In genomic region chr20:53677447-53678314, GRCh38 we compare ENCODE assay signal across 8 cellular contexts.
DNase-seq lines count a peak whose midpoint lies in the region; ATAC-seq and TF ChIP-seq lines count a peak whose summit lies in the region.

No MANE protein-coding gene starts in this region.

- ATAC-seq in activated CD4-positive, alpha-beta T cell treated with anti-CD3 and anti-CD28 coated beads for 36 hours = peak; percentile 68
- ATAC-seq in GM21619 (IDR thresholded peaks at IDR 0.05; ENCODE audit: unreplicated experiment) (no peak), HG03039 (IDR thresholded peaks at IDR 0.05; ENCODE audit: unreplicated experiment) (no peak)

- H3K4me3 ChIP-seq in hepatocyte = no peak overlapping the region
- no peak overlapping the region for H3K4me3 ChIP-seq in stomach

- no peaks in the 10 kb centered on the region for H3K36me3 Mint-ChIP-seq in activated CD4-positive, alpha-beta T cell treated with anti-CD3 and anti-CD28 coated beads for 36 hours (ENCODE audit: low read depth)
- H3K36me3 Mint-ChIP-seq in activated CD4-positive, alpha-beta memory T cell treated with anti-CD3 and anti-CD28 coated beads, Interleukin-2, amount 10 ng/mL, durations not matched to agents 7 days and 5 days (ENCODE audit: low read depth) = no peaks in the 10 kb centered on the region

- H3K27me3 Mint-ChIP-seq in activated CD4-positive, alpha-beta T cell treated with anti-CD3 and anti-CD28 coated beads for 36 hours = no peaks in the 10 kb centered on the region
- H3K27me3 Mint-ChIP-seq in activated CD4-positive, alpha-beta memory T cell treated with anti-CD3 and anti-CD28 coated beads, Interleukin-2, amount 10 ng/mL, durations not matched to agents 7 days and 5 days = no peaks in the 10 kb centered on the region

- no peak for TF ChIP-seq CTCF in hepatocyte (IDR thresholded peaks at IDR 0.05; ENCODE audit: poor library complexity)
- TF ChIP-seq CTCF in stomach (IDR thresholded peaks at IDR 0.05) = no peak
- TF ChIP-seq CTCF in GM10266 (IDR thresholded peaks at IDR 0.05; ENCODE audit: control insufficient read depth, insufficient read depth, low read depth, missing control alignments) = no peak

- peaks cover 43% of the 10 kb centered on the region for H3K4me1 ChIP-seq in hepatocyte (ENCODE audit: insufficient read depth)
- H3K4me1 ChIP-seq in stomach = peaks cover 21 to 44% (median 28%) of the 10 kb centered on the region in 4 donors

- TF ChIP-seq EP300 in stomach (IDR thresholded peaks at IDR 0.05) = no peak

- POLR2A ChIA-PET in activated CD4-positive, alpha-beta T cell treated with anti-CD3 and anti-CD28 coated beads for 36 hours (lab: Charles Lee) = no interaction called here
- POLR2A ChIA-PET in activated CD4-positive, alpha-beta memory T cell treated with anti-CD3 and anti-CD28 coated beads, Interleukin-2, amount 10 ng/mL, durations not matched to agents 7 days and 5 days (lab: Charles Lee) = interaction anchor here (1.2 to 1.3 kb wide), 2 partner anchors 13 to 17 kb away, joined by 4 to 5 read pairs; no protein-coding TSS in a partner anchor

- no peaks in the 10 kb centered on the region for H3K9me3 Mint-ChIP-seq in activated CD4-positive, alpha-beta T cell treated with anti-CD3 and anti-CD28 coated beads for 36 hours (ENCODE audit: low read depth)
- H3K9me3 Mint-ChIP-seq in activated CD4-positive, alpha-beta memory T cell treated with anti-CD3 and anti-CD28 coated beads, Interleukin-2, amount 10 ng/mL, durations not matched to agents 7 days and 5 days = no peaks in the 10 kb centered on the region

- CTCF ChIA-PET in activated CD4-positive, alpha-beta T cell treated with anti-CD3 and anti-CD28 coated beads for 36 hours (lab: Charles Lee) = no interaction called here
- CTCF ChIA-PET in activated CD4-positive, alpha-beta memory T cell treated with anti-CD3 and anti-CD28 coated beads, Interleukin-2, amount 10 ng/mL, durations not matched to agents 7 days and 5 days (lab: Charles Lee) = no interaction called here

- H3K36me3 ChIP-seq in hepatocyte (replicated peaks; ENCODE audit: insufficient read depth, low read depth) = no peaks in the 10 kb centered on the region
- H3K36me3 ChIP-seq in stomach = no peaks in the 10 kb centered on the region

- H3K27ac ChIP-seq in hepatocyte (peak overlapping the region; percentile 84), stomach (peak overlapping the region in 4 of 5 donors; percentile 33 to 74 (median 73))

- peak overlapping the region; percentile 70 for H3K4me2 ChIP-seq in hepatocyte

- H3K27me3 ChIP-seq in hepatocyte (no peaks in the 10 kb centered on the region), stomach (no peaks in the 10 kb centered on the region)

- peak overlapping the region; percentile 24 for H3K4me3 Mint-ChIP-seq in activated CD4-positive, alpha-beta T cell treated with anti-CD3 and anti-CD28 coated beads for 36 hours
- no peak overlapping the region for H3K4me3 Mint-ChIP-seq in activated CD4-positive, alpha-beta memory T cell treated with anti-CD3 and anti-CD28 coated beads, Interleukin-2, amount 10 ng/mL, durations not matched to agents 7 days and 5 days

- H3K9me3 ChIP-seq in hepatocyte (ENCODE audit: low read depth) (no peaks in the 10 kb centered on the region), stomach (no peaks in the 10 kb centered on the region)

- peak overlapping the region; percentile 65 for H3K27ac Mint-ChIP-seq in activated CD4-positive, alpha-beta T cell treated with anti-CD3 and anti-CD28 coated beads for 36 hours
- peak overlapping the region; percentile 17 for H3K27ac Mint-ChIP-seq in activated CD4-positive, alpha-beta memory T cell treated with anti-CD3 and anti-CD28 coated beads, Interleukin-2, amount 10 ng/mL, durations not matched to agents 7 days and 5 days

- TF ChIP-seq POLR2A in stomach (IDR thresholded peaks at IDR 0.05) = no peak

- H3K4me1 Mint-ChIP-seq in activated CD4-positive, alpha-beta T cell treated with anti-CD3 and anti-CD28 coated beads for 36 hours = peaks cover 23% of the 10 kb centered on the region
- H3K4me1 Mint-ChIP-seq in activated CD4-positive, alpha-beta memory T cell treated with anti-CD3 and anti-CD28 coated beads, Interleukin-2, amount 10 ng/mL, durations not matched to agents 7 days and 5 days = peaks cover 10% of the 10 kb centered on the region

- no peaks in the 10 kb centered on the region for H3K79me2 ChIP-seq in hepatocyte

- H2AFZ ChIP-seq in hepatocyte = peak overlapping the region; percentile 48

- no peaks in the 10 kb centered on the region for H3K9me2 ChIP-seq in hepatocyte (replicated peaks; ENCODE audit: insufficient read depth)

- H4K20me1 ChIP-seq in hepatocyte (ENCODE audit: insufficient read depth, poor library complexity, severe bottlenecking) = no peaks in the 10 kb centered on the region

- peak; percentile 57 for DNase-seq in activated CD4-positive, alpha-beta T cell treated with anti-CD3 and anti-CD28 coated beads for 36 hours
- DNase-seq in activated CD4-positive, alpha-beta T cell treated with anti-CD3 and anti-CD28 coated beads for 1 hour = no peak
- DNase-seq in activated CD4-positive, alpha-beta memory T cell treated with anti-CD3 and anti-CD28 coated beads, Interleukin-2, amount 10 ng/mL, durations not matched to agents 7 days and 5 days = no peak
- DNase-seq in hepatocyte (ENCODE audit: low spot score) (peak; percentile 75), stomach (peak; percentile 47), GM10266 (ENCODE audit: extremely low spot score) (no peak)

- intact Hi-C loops in activated CD4-positive, alpha-beta T cell treated with anti-CD3 and anti-CD28 coated beads for 36 hours (cut with DNase I, micrococcal nuclease) = loop anchor here in 1 of 2 experiments (1.0 kb wide), 1 partner anchor 77 kb away; no protein-coding TSS in a partner anchor
- intact Hi-C loops in stomach (cut with DNase I; ENCODE audit: low total_unique reads) = no loop called here

- WGBS in hepatocyte (ENCODE audit: low lambda C conversion rate, missing lambda C conversion rate) = 32% methylated on average over 12 of the region's 12 CpGs
- 23 to 47% (median 29%) methylated on average over 12 of the region's 12 CpGs for whole genome bisulfite sequencing in stomach, 5 donors

Comparison
In these comparisons a context has a peak if more than half of its experiments do, and no peak if none do; other contexts are left out.
1. DNase-seq: peak in activated CD4-positive, alpha-beta T cell treated with anti-CD3 and anti-CD28 coated beads for 36 hours (single experiment), hepatocyte (single experiment) and stomach (single experiment); none in activated CD4-positive, alpha-beta T cell treated with anti-CD3 and anti-CD28 coated beads for 1 hour (single experiment), activated CD4-positive, alpha-beta memory T cell treated with anti-CD3 and anti-CD28 coated beads, Interleukin-2, amount 10 ng/mL, durations not matched to agents 7 days and 5 days (single experiment) and GM10266 (single experiment).